In the genomic region with DNA sequence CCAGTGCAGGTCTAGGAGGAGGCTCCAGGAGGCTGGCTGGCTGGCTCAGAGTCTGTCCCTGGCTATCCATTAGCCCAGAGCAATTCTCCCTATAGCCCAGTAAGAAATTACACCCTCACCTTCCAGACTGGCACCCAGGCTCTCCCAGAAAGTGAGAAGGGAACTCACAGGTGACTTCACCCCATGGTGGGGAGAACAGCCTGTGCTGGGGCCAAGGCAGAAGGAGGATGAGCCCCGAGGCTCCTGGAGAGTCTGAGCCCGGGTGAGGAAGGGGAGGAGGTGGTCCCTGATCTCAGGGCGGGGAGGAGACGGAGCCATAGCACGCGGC, we compare ENCODE assay signal across 9 cellular contexts. TPM values are rescaled to one million over a fixed set of nuclear protein-coding genes. Genes with fewer than 3 reads are reported as not detected.
DNase-seq lines count a peak whose midpoint lies in the region; ATAC-seq and TF ChIP-seq lines count a peak whose summit lies in the region.
"Not testable (repeated sequence)": the region's sequence is repeated elsewhere in the genome, so short reads cannot be mapped to it uniquely, and the experiment has no call there.
"Had no signal": no experiment of that assay in that cellular context is flagged by ENCODE, and none has a peak within 500 bp of the region (broad histone marks: within the 10 kb centered on the region; RNA-seq: fewer than 3 reads in every experiment).

No MANE protein-coding gene starts in this region.

- TF ChIP-seq POLR2A in upper lobe of left lung (IDR thresholded peaks at IDR 0.05): not testable (repeated sequence)

- not testable (repeated sequence) for H3K27me3 ChIP-seq in NT2/D1 (ENCODE audit: insufficient read depth, insufficient read length); lung (ENCODE audit: control insufficient read depth, insufficient read depth); upper lobe of left lung
- H3K27me3 ChIP-seq in left ventricle myocardium inferior (ENCODE audit: low read depth): peaks cover 63% of the 10 kb centered on the region
- H3K27me3 ChIP-seq in psoas muscle (ENCODE audit: insufficient read depth in 3 of 3, low read length in 2 of 3): peaks cover 0 to 30% (median 5%) of the 10 kb centered on the region in 3 donors

- H3K9me3 ChIP-seq in ES-I3 (ENCODE audit: control insufficient read depth, insufficient read depth, low read length); NT2/D1 (ENCODE audit: insufficient read depth, low read length); left ventricle myocardium inferior (replicated peaks); lung (ENCODE audit: control insufficient read depth in 2 of 2, insufficient read depth in 1 of 2, low read length in 1 of 2); psoas muscle; upper lobe of left lung: not testable (repeated sequence)

- peaks cover 27% of the 10 kb centered on the region for H3K4me1 Mint-ChIP-seq in activated T-helper 17 cell treated with anti-CD3 and anti-CD28 coated beads, Interleukin-2, amount 50 U/mL, for 72 hours

- peak; percentile 0 for ATAC-seq in activated T-helper 17 cell treated with anti-CD3 and anti-CD28 coated beads, Interleukin-2, amount 50 U/mL, for 72 hours (replicated peaks)
- not testable (repeated sequence) for ATAC-seq in lung (ENCODE audit: insufficient read depth, low FRiP score); psoas muscle; upper lobe of left lung (ENCODE audit: low FRiP score in 2 of 2)

- not testable (repeated sequence) for TF ChIP-seq CTCF in coronary artery (IDR thresholded peaks at IDR 0.05); left ventricle myocardium inferior (IDR thresholded peaks at IDR 0.05; ENCODE audit: borderline replicate concordance); lung (IDR thresholded peaks at IDR 0.05; ENCODE audit: control extremely low read depth, extremely low read depth); psoas muscle (IDR thresholded peaks at IDR 0.05); upper lobe of left lung (IDR thresholded peaks at IDR 0.05)

- not testable (repeated sequence) for DNase-seq in NT2/D1 (ENCODE audit: low read depth, low spot score); coronary artery (ENCODE audit: low spot score); left ventricle myocardium inferior; lung (ENCODE audit: low spot score); psoas muscle; upper lobe of left lung

- not testable (repeated sequence) for H3K9me3 Mint-ChIP-seq in activated T-helper 17 cell treated with anti-CD3 and anti-CD28 coated beads, Interleukin-2, amount 50 U/mL, for 72 hours

- peak overlapping the region; percentile 91 for H3K4me3 Mint-ChIP-seq in activated T-helper 17 cell treated with anti-CD3 and anti-CD28 coated beads, Interleukin-2, amount 50 U/mL, for 72 hours

- H3K36me3 Mint-ChIP-seq in activated T-helper 17 cell treated with anti-CD3 and anti-CD28 coated beads, Interleukin-2, amount 50 U/mL, for 72 hours (ENCODE audit: low read depth): peaks cover 54% of the 10 kb centered on the region

- H3K36me3 ChIP-seq in ES-I3 (ENCODE audit: insufficient read depth, low read length); NT2/D1 (ENCODE audit: insufficient read depth, insufficient read length, low read length); left ventricle myocardium inferior; lung (ENCODE audit: control insufficient read depth in 2 of 2, insufficient read depth in 2 of 2, low read length in 2 of 2); psoas muscle (ENCODE audit: insufficient read depth in 1 of 2, low read depth in 1 of 2); upper lobe of left lung: not testable (repeated sequence)

- WGBS in lung, 2 donors: 5 to 43% methylated on average over 2 to 6 of the region's 6 CpGs
- WGBS in psoas muscle, 3 donors: 45 to 56% (median 53%) methylated on average over 6 of the region's 6 CpGs
- WGBS in upper lobe of left lung, 2 donors: 43 to 60% methylated on average over 6 of the region's 6 CpGs

- H3K4me3 ChIP-seq in NT2/D1 (ENCODE audit: insufficient read length, low read depth) (peak overlapping the region; percentile 66), coronary artery (peak overlapping the region; percentile 68), left ventricle myocardium inferior (peak overlapping the region; percentile 74), lung (peak overlapping the region; percentile 53), psoas muscle (peak overlapping the region; percentile 67), upper lobe of left lung (peak overlapping the region; percentile 42 to 67 (median 47))

- TF ChIP-seq EP300 in upper lobe of left lung (IDR thresholded peaks at IDR 0.05): not testable (repeated sequence)

- not testable (repeated sequence) for H3K27me3 Mint-ChIP-seq in activated T-helper 17 cell treated with anti-CD3 and anti-CD28 coated beads, Interleukin-2, amount 50 U/mL, for 72 hours

- H3K27ac Mint-ChIP-seq in activated T-helper 17 cell treated with anti-CD3 and anti-CD28 coated beads, Interleukin-2, amount 50 U/mL, for 72 hours: peak overlapping the region; percentile 89

- H3K9ac ChIP-seq in ES-I3 (ENCODE audit: low read depth, low read length) (peak overlapping the region; percentile 73), NT2/D1 (ENCODE audit: insufficient read length, low read depth) (peak overlapping the region; percentile 86)

- H3K4me1 ChIP-seq in ES-I3 (ENCODE audit: insufficient read depth, low read length) (peaks cover 30% of the 10 kb centered on the region), NT2/D1 (ENCODE audit: insufficient read depth, insufficient read length) (peaks cover 23% of the 10 kb centered on the region), left ventricle myocardium inferior (peaks cover 58% of the 10 kb centered on the region), lung (ENCODE audit: control insufficient read depth in 2 of 2, insufficient read depth in 2 of 2, low read length in 2 of 2) (peaks cover 0 to 13% of the 10 kb centered on the region in 2 donors), upper lobe of left lung (peaks cover 42 to 65% (median 50%) of the 10 kb centered on the region in 4 donors)
- H3K4me1 ChIP-seq in psoas muscle: not testable (repeated sequence)

- H3K27ac ChIP-seq in coronary artery: peak overlapping the region in 1 of 2 donors; percentile 78
- peak overlapping the region; percentile 94 for H3K27ac ChIP-seq in left ventricle myocardium inferior (replicated peaks)
- H3K27ac ChIP-seq in lung (ENCODE audit: low read depth in 1 of 2, low read length in 1 of 2): peak overlapping the region; percentile 43 to 91
- peak overlapping the region; percentile 71 for H3K27ac ChIP-seq in psoas muscle
- H3K27ac ChIP-seq in upper lobe of left lung: peak overlapping the region; percentile 85 to 97 (median 94)

- intact Hi-C loops in left ventricle myocardium inferior (cut with micrococcal nuclease); psoas muscle (cut with DNase I): not testable (repeated sequence)

RNA-seq across cellular contexts. Expression of a gene that starts 0.7 kb away (rescaled TPM):
- total RNA-seq in activated T-helper 17 cell treated with anti-CD3 and anti-CD28 coated beads, Interleukin-2, amount 50 U/mL, for 72 hours: 10 to 100 TPM; 95.7 to 97.1 TPM
- total RNA-seq in left ventricle myocardium inferior (83.5 TPM), lung (100 to 1,000 TPM in 1 of 2 donors, 10 to 100 TPM in 1; 53.3 to 104 TPM), psoas muscle (100 to 1,000 TPM in 1 of 4 donors, 10 to 100 TPM in 3; 44.0 to 105 (median 71.3) TPM), upper lobe of left lung (100 to 1,000 TPM in 1 of 6 donors, 10 to 100 TPM in 5; 16.8 to 119 (median 74.5) TPM)
- polyA plus RNA-seq in lung (100 to 1,000 TPM; 275 to 531 TPM), psoas muscle (100 to 1,000 TPM in 1 of 3 donors, 10 to 100 TPM in 2; 39.7 to 107 (median 69.7) TPM)

RNA-seq across cellular contexts. Expression of a gene that starts 6.1 kb away (rescaled TPM):
- total RNA-seq in activated T-helper 17 cell treated with anti-CD3 and anti-CD28 coated beads, Interleukin-2, amount 50 U/mL, for 72 hours: 10 to 100 TPM in 1 of 2 donors, 1 to 10 TPM in 1; 2.7 to 26.0 TPM
- total RNA-seq in left ventricle myocardium inferior (259 TPM), lung (100 to 1,000 TPM; 191 to 903 TPM), psoas muscle (100 to 1,000 TPM; 136 to 234 (median 202) TPM), upper lobe of left lung (100 to 1,000 TPM; 132 to 860 (median 360) TPM)
- polyA plus RNA-seq in lung (1,000 to 10,000 TPM; 1,642 to 2,585 TPM), psoas muscle (100 to 1,000 TPM; 186 to 557 (median 260) TPM)

RNA-seq across cellular contexts. Expression of a gene that starts 6.9 kb away (rescaled TPM):
- total RNA-seq in activated T-helper 17 cell treated with anti-CD3 and anti-CD28 coated beads, Interleukin-2, amount 50 U/mL, for 72 hours: 100 to 1,000 TPM; 187 to 261 TPM
- 160 TPM for total RNA-seq in left ventricle myocardium inferior
- 100 to 1,000 TPM in 1 of 2 donors, 10 to 100 TPM in 1; 75.7 to 656 TPM for total RNA-seq in lung
- polyA plus RNA-seq in lung: 1,000 to 10,000 TPM; 1,063 to 4,189 TPM
- 100 to 1,000 TPM; 131 to 161 (median 136) TPM for total RNA-seq in psoas muscle
- polyA plus RNA-seq in psoas muscle: 100 to 1,000 TPM; 109 to 371 (median 181) TPM
- 100 to 1,000 TPM; 113 to 704 (median 271) TPM for total RNA-seq in upper lobe of left lung

RNA-seq across cellular contexts. Expression of a gene that starts 15.2 kb away (rescaled TPM):
- total RNA-seq in activated T-helper 17 cell treated with anti-CD3 and anti-CD28 coated beads, Interleukin-2, amount 50 U/mL, for 72 hours: not detected
- total RNA-seq in left ventricle myocardium inferior: not detected
- total RNA-seq in lung: not detected
- not detected for polyA plus RNA-seq in lung
- not detected for total RNA-seq in psoas muscle
- polyA plus RNA-seq in psoas muscle: not detected
- total RNA-seq in upper lobe of left lung: not detected
- total RNA-seq: mucosa of gallbladder had no signal

RNA-seq across cellular contexts. Expression of a gene that starts 25.6 kb away (rescaled TPM):
- total RNA-seq in activated T-helper 17 cell treated with anti-CD3 and anti-CD28 coated beads, Interleukin-2, amount 50 U/mL, for 72 hours: 100 to 1,000 TPM in 1 of 2 donors, 10 to 100 TPM in 1; 31.7 to 196 TPM
- total RNA-seq in left ventricle myocardium inferior: 7.2 TPM
- total RNA-seq in lung: 10 to 100 TPM; 21.6 to 63.3 TPM
- polyA plus RNA-seq in lung: 100 to 1,000 TPM; 112 to 145 TPM
- total RNA-seq in psoas muscle: 1 to 10 TPM; 2.9 to 5.1 (median 3.9) TPM
- polyA plus RNA-seq in psoas muscle: 1 to 10 TPM; 2.7 to 8.6 (median 4.0) TPM
- 100 to 1,000 TPM in 2 of 6 donors, 10 to 100 TPM in 4; 34.1 to 535 (median 65.2) TPM for total RNA-seq in upper lobe of left lung
